In genomic region chr2:38376346-38376682, GRCh38 we compare ENCODE assay signal across 1 cellular context.
TF ChIP-seq lines count a peak whose summit lies in the region.

No MANE protein-coding gene starts in this region.

TF ChIP-seq in K562, 482 proteins besides CTCF, POLR2A, EP300 and RAD21 (continued from another document and continues in another):
- TF ChIP-seq E2F8 (IDR thresholded peaks at IDR 0.05; ENCODE audit: low read depth, partially characterized antibody) = no peak
- no peak for TF ChIP-seq EHMT2 (IDR thresholded peaks at IDR 0.05)
- peak; percentile 58; the same call in 1 of the 2 replicates for TF ChIP-seq PHB (CRISPR knock-in tag; IDR thresholded peaks at IDR 0.05)
- TF ChIP-seq ZNF583 (CRISPR knock-in tag; IDR thresholded peaks at IDR 0.05) = no peak
- 0 out of 2 replicates have a peak, but pooled peaks have one; percentile 2 for TF ChIP-seq CBX1 (IDR thresholded peaks at IDR 0.05; ENCODE audit: low read depth)
- no peak for TF ChIP-seq CEBPG (CRISPR knock-in tag; IDR thresholded peaks at IDR 0.05)
- no peak for TF ChIP-seq CEBPG (tag; conservative IDR thresholded peaks at IDR 0.05 in 1 of 2, IDR thresholded peaks at IDR 0.05 in 1 of 2)
- TF ChIP-seq ZNF695 (CRISPR knock-in tag; IDR thresholded peaks at IDR 0.05) = no peak
- no peak for TF ChIP-seq THAP7 (CRISPR knock-in tag; IDR thresholded peaks at IDR 0.05)
- TF ChIP-seq TEAD2 (tag; IDR thresholded peaks at IDR 0.05) = no peak
- TF ChIP-seq TFAP4 (CRISPR knock-in tag; IDR thresholded peaks at IDR 0.05; ENCODE audit: borderline replicate concordance) = peak; percentile 52
- TF ChIP-seq CLOCK (CRISPR knock-in tag; IDR thresholded peaks at IDR 0.05; ENCODE audit: borderline replicate concordance) = no peak
- TF ChIP-seq U2AF2 (optimal IDR thresholded peaks at IDR 0.05; ENCODE audit: low read depth, low read length) = no peak
- peak; percentile 42; the same call in 1 of the 2 replicates for TF ChIP-seq NKRF (IDR thresholded peaks at IDR 0.05; ENCODE audit: borderline replicate concordance)
- no peak for TF ChIP-seq DIDO1 (tag; IDR thresholded peaks at IDR 0.05; ENCODE audit: low read depth)
- no peak for TF ChIP-seq ZC3H8 (IDR thresholded peaks at IDR 0.05)
- TF ChIP-seq ZC3H11A (IDR thresholded peaks at IDR 0.05; ENCODE audit: low read depth, low read length) = no peak
- no peak for TF ChIP-seq ZNF133 (CRISPR knock-in tag; IDR thresholded peaks at IDR 0.05)
- TF ChIP-seq SIRT6 (IDR thresholded peaks at IDR 0.05; ENCODE audit: low read depth, low read length) = no peak
- TF ChIP-seq ETV6 (IDR thresholded peaks at IDR 0.05; ENCODE audit: borderline replicate concordance in 1 of 2, low read depth in 2 of 2, low read length in 1 of 2) = no peak
- no peak for TF ChIP-seq ETV6 (CRISPR knock-in tag; IDR thresholded peaks at IDR 0.05; ENCODE audit: borderline replicate concordance)
- TF ChIP-seq ZNF511 (CRISPR knock-in tag; IDR thresholded peaks at IDR 0.05) = no peak; the same call in 1 of the 2 replicates
- TF ChIP-seq NBN (IDR thresholded peaks at IDR 0.05; ENCODE audit: low read depth) = no peak; the same call in 1 of the 2 replicates
- no peak for TF ChIP-seq NCOR1 (IDR thresholded peaks at IDR 0.05)
- TF ChIP-seq ILF3 (IDR thresholded peaks at IDR 0.05; ENCODE audit: borderline replicate concordance) = no peak
- no peak for TF ChIP-seq ZNF444 (CRISPR knock-in tag; IDR thresholded peaks at IDR 0.05)
- 0 out of 2 replicates have a peak, but pooled peaks have one; percentile 38 for TF ChIP-seq CC2D1A (IDR thresholded peaks at IDR 0.05)
- no peak for TF ChIP-seq RCOR1 (IDR thresholded peaks at IDR 0.05; ENCODE audit: borderline replicate concordance in 1 of 2, low read depth in 2 of 2, low read length in 2 of 2)
- TF ChIP-seq JUND (IDR thresholded peaks at IDR 0.05; ENCODE audit: borderline replicate concordance, low read depth, low read length) = no peak
- TF ChIP-seq JUND (tag; IDR thresholded peaks at IDR 0.05; ENCODE audit: borderline replicate concordance, low read depth, low read length) = no peak
- TF ChIP-seq E4F1 (CRISPR knock-in tag; IDR thresholded peaks at IDR 0.05; ENCODE audit: borderline replicate concordance) = no peak
- no peak for TF ChIP-seq ILK (tag; IDR thresholded peaks at IDR 0.05; ENCODE audit: borderline replicate concordance, low read depth)
- 0 out of 2 replicates have a peak, but pooled peaks have one; percentile 3 for TF ChIP-seq ATF4 (CRISPR knock-in tag; IDR thresholded peaks at IDR 0.05)
- TF ChIP-seq CBX3 (IDR thresholded peaks at IDR 0.05; ENCODE audit: borderline replicate concordance in 1 of 2, low read length in 2 of 2) = no peak; a peak in 1 of 3 replicates
- no peak for TF ChIP-seq HMGXB4 (CRISPR knock-in tag; IDR thresholded peaks at IDR 0.05)
- TF ChIP-seq HSF4 (CRISPR knock-in tag; IDR thresholded peaks at IDR 0.05; ENCODE audit: borderline replicate concordance) = no peak
- peak in 1 of 2 experiments; percentile 40; a peak in 1 of 4 replicates for TF ChIP-seq KDM4B (IDR thresholded peaks at IDR 0.05; ENCODE audit: borderline replicate concordance in 2 of 2, low read depth in 1 of 2)
- no peak for TF ChIP-seq ATF6 (CRISPR knock-in tag; IDR thresholded peaks at IDR 0.05)
- no peak for TF ChIP-seq HNRNPK (IDR thresholded peaks at IDR 0.05; ENCODE audit: low read depth, low read length, poor library complexity, severe bottlenecking)
- TF ChIP-seq ZNF699 (CRISPR knock-in tag; IDR thresholded peaks at IDR 0.05; ENCODE audit: insufficient replicate concordance) = no peak
- 0 out of 2 replicates have a peak, but pooled peaks have one; percentile 49 for TF ChIP-seq ZNF830 (CRISPR knock-in tag; IDR thresholded peaks at IDR 0.05)
- no peak for TF ChIP-seq STAT6 (CRISPR knock-in tag; IDR thresholded peaks at IDR 0.05)
- TF ChIP-seq YBX1 (IDR thresholded peaks at IDR 0.05) = no peak
